ENCODE assay signal across 18 cellular contexts in genomic region chr2:43160778-43161177, GRCh38.
A peak's percentile ranks its signal among the peaks of the same experiment; 100 is the strongest.
DNase-seq lines count a peak whose midpoint lies in the region; ATAC-seq, FAIRE-seq and TF ChIP-seq lines count a peak whose summit lies in the region.
"Had no signal": no experiment of that assay in that cellular context is flagged by ENCODE, and none has a peak within 500 bp of the region (broad histone marks: within the 10 kb centered on the region; RNA-seq: fewer than 3 reads in every experiment).

No MANE protein-coding gene starts in this region.

- no peaks in the 10 kb centered on the region for H3K36me3 Mint-ChIP-seq in CD4-positive, alpha-beta T cell (ENCODE audit: low read depth)
- no peaks in the 10 kb centered on the region for H3K36me3 Mint-ChIP-seq in nephron (ENCODE audit: low read depth)
- H3K36me3 Mint-ChIP-seq in endodermal cell (ENCODE audit: low read depth) = no peaks in the 10 kb centered on the region
- H3K36me3 Mint-ChIP-seq: stimulated activated memory B cell treated with anti-CD40 and anti-IgM and Interleukin-4, amounts not matched to agents 10 μg/mL and 1 μg/mL and 100 μg/mL, for 72 hours had no signal

- H4K5ac ChIP-seq in IMR-90 (ENCODE audit: low read depth, low read length) = no peak overlapping the region

- no peaks in the 10 kb centered on the region for H3K79me1 ChIP-seq in IMR-90 (ENCODE audit: low read depth in 1 of 2, low read length in 2 of 2)

- H3K27me3 ChIP-seq in CD4-positive, alpha-beta T cell (ENCODE audit: control insufficient read depth, insufficient read depth, low read length) = no peaks in the 10 kb centered on the region
- H3K27me3 ChIP-seq in IMR-90 (ENCODE audit: control insufficient read depth, insufficient read depth, low read length) (no peaks in the 10 kb centered on the region), endodermal cell (ENCODE audit: control insufficient read depth, insufficient read depth, low read length, poor library complexity, severe bottlenecking) (no peaks in the 10 kb centered on the region)
- no peaks in the 10 kb centered on the region for H3K27me3 ChIP-seq in effector memory CD4-positive, alpha-beta T cell (replicated peaks; ENCODE audit: control insufficient read depth, insufficient read depth, low read length, poor library complexity, severe bottlenecking)

- 0 out of 2 replicates have a peak overlapping the region, but pooled peaks have one; percentile 35 for H2AK5ac ChIP-seq in IMR-90 (ENCODE audit: low read depth, low read length)

- TF ChIP-seq RAD21 in IMR-90 (IDR thresholded peaks at IDR 0.05; ENCODE audit: low read length) = no peak

- in situ Hi-C loops in IMR-90 (cut with MboI; ENCODE audit: low sequenced_read_pairs) = no loop called here

- no peak overlapping the region for H3K4me2 ChIP-seq in IMR-90 (ENCODE audit: low read depth, low read length)
- H3K4me2 ChIP-seq: GM23338 had no signal

- no peaks in the 10 kb centered on the region for H3K36me3 ChIP-seq in IMR-90 (ENCODE audit: control insufficient read depth, insufficient read depth, low read length)
- H3K36me3 ChIP-seq in effector memory CD4-positive, alpha-beta T cell (ENCODE audit: control insufficient read depth, insufficient read depth, low read length) = no peaks in the 10 kb centered on the region
- H3K36me3 ChIP-seq in endodermal cell (ENCODE audit: control insufficient read depth, insufficient read depth, low read length) = no peaks in the 10 kb centered on the region

- H3K18ac ChIP-seq in IMR-90 (ENCODE audit: low read depth, low read length) = no peak overlapping the region

- no peak overlapping the region for H3K23ac ChIP-seq in IMR-90 (ENCODE audit: low read depth, low read length)

- no peak overlapping the region for H3K56ac ChIP-seq in IMR-90 (ENCODE audit: extremely low read depth, insufficient read depth, low read length)

- H3K4me1 Mint-ChIP-seq in CD4-positive, alpha-beta T cell (ENCODE audit: low read depth) = peaks cover 86% of the 10 kb centered on the region
- H3K4me1 Mint-ChIP-seq in nephron = peaks cover 20% of the 10 kb centered on the region
- H3K4me1 Mint-ChIP-seq in endodermal cell = peaks cover 36% of the 10 kb centered on the region

- no peak for DNase-seq in CD4-positive, alpha-beta T cell
- DNase-seq in IMR-90 = no peak
- DNase-seq in effector memory CD4-positive, alpha-beta T cell = no peak
- DNase-seq in GM19239 (ENCODE audit: insufficient read length, low spot score) = no peak
- no peak for DNase-seq in endodermal cell
- DNase-seq in NCI-H2081 treated with DMSO at 0.1 percent for 48 hours (lab: John Stamatoyannopoulos, UW) = no peak
- DNase-seq: activated naive CD4-positive, alpha-beta T cell; cerebellar nuclear complex; GF-D8; mesenchymal stem cell; NCI-H1436; NCI-H510A treated with DMSO at 0.1 percent for 48 hours; stimulated activated CD4-positive, alpha-beta T cell treated with anti-CD3 and anti-CD28 coated beads, Interleukin-4, amount 100 ng/mL, for 24 hours had no signal

- H4K91ac ChIP-seq in IMR-90 (ENCODE audit: insufficient read depth, low read depth, low read length) = peak overlapping the region; percentile 32; the same call in 1 of the 2 replicates

- BruUV-seq in IMR-90 (replicated peaks; lab: Mats Ljungman, UMichigan) = no TSS peak

- CTCF ChIA-PET in CD4-positive, alpha-beta T cell (lab: Charles Lee) = interaction anchor here (1.2 to 3.0 kb wide), 4 partner anchors 9 to 68 kb away, joined by 3 to 11 read pairs (median 4); no protein-coding TSS in a partner anchor
- CTCF ChIA-PET in IMR-90 (lab: Yijun Ruan, JAX) = no interaction called here

- POLR2A ChIA-PET in CD4-positive, alpha-beta T cell (lab: Charles Lee) = interaction anchor here (1.8 to 5.8 kb wide), 5 partner anchors 9 to 61 kb away, joined by 5 to 85 read pairs (median 18); no protein-coding TSS in a partner anchor
- POLR2A ChIA-PET in IMR-90 (lab: Charles Lee; ENCODE audit: unreplicated experiment) = no interaction called here

- H2AK9ac ChIP-seq in IMR-90 (replicated peaks; ENCODE audit: low read depth, low read length, poor library complexity) = peak overlapping the region; percentile 24

- no peak for FAIRE-seq in GM19239 (lab: Jason Lieb, UNC)
- FAIRE-seq: K562 had no signal

- H4K20me1 ChIP-seq in IMR-90 (ENCODE audit: insufficient read depth, low read length) = no peaks in the 10 kb centered on the region

- no peak overlapping the region for H3K9ac ChIP-seq in IMR-90 (ENCODE audit: low read depth, low read length)
- no peak overlapping the region for H3K9ac ChIP-seq in endodermal cell (ENCODE audit: extremely low read depth, low read length, poor library complexity, severe bottlenecking)

- no peak overlapping the region for H3K4me3 ChIP-seq in IMR-90 (ENCODE audit: insufficient read depth, low read depth, low read length)
- no peak overlapping the region for H3K4me3 ChIP-seq in effector memory CD4-positive, alpha-beta T cell (ENCODE audit: insufficient read depth, low read depth, low read length, poor library complexity, severe bottlenecking)
- no peak overlapping the region for H3K4me3 ChIP-seq in endodermal cell (ENCODE audit: low read length)
- H3K4me3 ChIP-seq: GM23338, K562 had no signal

- H2BK120ac ChIP-seq in IMR-90 (ENCODE audit: low read depth, low read length) = no peak overlapping the region

- 0 out of 2 replicates have a peak overlapping the region, but pooled peaks have one; percentile 10 for H2BK20ac ChIP-seq in IMR-90 (ENCODE audit: low read depth, low read length)

- intact Hi-C loops in CD4-positive, alpha-beta T cell (cut with DNase I, micrococcal nuclease) = no loop called here
- intact Hi-C loops in IMR-90 (cut with micrococcal nuclease) = no loop called here

- no peak for TF ChIP-seq POLR2A in IMR-90 (IDR thresholded peaks at IDR 0.05; ENCODE audit: low read depth, low read length)

- no peak overlapping the region; the same call in 2 of the 3 replicates for H2BK15ac ChIP-seq in IMR-90 (ENCODE audit: low read depth, low read length)

- H3K4ac ChIP-seq in IMR-90 (ENCODE audit: low read depth, low read length) = no peak overlapping the region

- H3K27me3 Mint-ChIP-seq in CD4-positive, alpha-beta T cell = no peaks in the 10 kb centered on the region
- H3K27me3 Mint-ChIP-seq in nephron (ENCODE audit: low read depth) (no peaks in the 10 kb centered on the region), endodermal cell (ENCODE audit: insufficient read depth) (no peaks in the 10 kb centered on the region)
- H3K27me3 Mint-ChIP-seq: stimulated activated memory B cell treated with anti-CD40 and anti-IgM and Interleukin-4, amounts not matched to agents 10 μg/mL and 1 μg/mL and 100 μg/mL, for 72 hours had no signal

- H3K4me1 ChIP-seq in IMR-90 (ENCODE audit: control insufficient read depth, insufficient read depth, low read length) = peaks cover 18% of the 10 kb centered on the region
- peaks cover 52% of the 10 kb centered on the region for H3K4me1 ChIP-seq in effector memory CD4-positive, alpha-beta T cell (ENCODE audit: control insufficient read depth, insufficient read depth, low read length, poor library complexity, severe bottlenecking)
- peaks cover 11% of the 10 kb centered on the region for H3K4me1 ChIP-seq in endodermal cell (ENCODE audit: control insufficient read depth, insufficient read depth, low read length)

- no peaks in the 10 kb centered on the region for H3K9me3 ChIP-seq in CD4-positive, alpha-beta T cell (ENCODE audit: control insufficient read depth, low read length)
- H3K9me3 ChIP-seq in IMR-90 (ENCODE audit: control insufficient read depth, insufficient read depth, low read length) = no peaks in the 10 kb centered on the region
- H3K9me3 ChIP-seq in effector memory CD4-positive, alpha-beta T cell (ENCODE audit: control insufficient read depth, low read length) = no peaks in the 10 kb centered on the region
- H3K9me3 ChIP-seq in endodermal cell (ENCODE audit: control insufficient read depth, low read length) = no peaks in the 10 kb centered on the region

- peak overlapping the region; percentile 98 for H3K27ac Mint-ChIP-seq in CD4-positive, alpha-beta T cell
- H3K27ac Mint-ChIP-seq in nephron = peak overlapping the region; percentile 68 to 90 (median 69)
- no peak overlapping the region for H3K27ac Mint-ChIP-seq in endodermal cell
- H3K27ac Mint-ChIP-seq: GM23338 had no signal

- H3K14ac ChIP-seq in IMR-90 (replicated peaks; ENCODE audit: low read depth, low read length) = no peak overlapping the region

- H3K9me1 ChIP-seq in IMR-90 (ENCODE audit: insufficient read depth, low read length) = 0 out of 2 replicates have a peak, but pooled peaks cover 12% of the 10 kb centered on the region

- H3K27ac ChIP-seq in CD4-positive, alpha-beta T cell (ENCODE audit: low read depth, low read length) = peak overlapping the region; percentile 91
- no peak overlapping the region for H3K27ac ChIP-seq in IMR-90 (ENCODE audit: insufficient read depth, low read length)
- H3K27ac ChIP-seq in effector memory CD4-positive, alpha-beta T cell (ENCODE audit: insufficient read depth, low read length, poor library complexity, severe bottlenecking) = peak overlapping the region; percentile 87
- no peak overlapping the region for H3K27ac ChIP-seq in endodermal cell (ENCODE audit: low read depth, low read length)

- WGBS in IMR-90 (ENCODE audit: extremely low coverage in 2 of 2, insufficient read length in 1 of 2), 2 experiments = 87% methylated on average over 3 of the region's 5 CpGs; no CpG with 5 or more reads in 1 of the 2 experiments
- WGBS in endodermal cell (ENCODE audit: insufficient coverage in 1 of 2, insufficient read length in 1 of 2), 2 experiments = 86 to 94% methylated on average over 4 to 5 of the region's 5 CpGs

- no peak overlapping the region for H3K4me3 Mint-ChIP-seq in CD4-positive, alpha-beta T cell
- H3K4me3 Mint-ChIP-seq in nephron (no peak overlapping the region), endodermal cell (no peak overlapping the region)
- H3K4me3 Mint-ChIP-seq: GM23338; stimulated activated memory B cell treated with anti-CD40 and anti-IgM and Interleukin-4, amounts not matched to agents 10 μg/mL and 1 μg/mL and 100 μg/mL, for 72 hours had no signal

- no peak overlapping the region for H4K8ac ChIP-seq in IMR-90 (ENCODE audit: low read depth in 2 of 2, low read length in 2 of 2)

- H3K9me3 Mint-ChIP-seq in CD4-positive, alpha-beta T cell = no peaks in the 10 kb centered on the region
- H3K9me3 Mint-ChIP-seq in nephron (no peaks in the 10 kb centered on the region), endodermal cell (no peaks in the 10 kb centered on the region)
- H3K9me3 Mint-ChIP-seq: GM23338; stimulated activated memory B cell treated with anti-CD40 and anti-IgM and Interleukin-4, amounts not matched to agents 10 μg/mL and 1 μg/mL and 100 μg/mL, for 72 hours had no signal

- no peak for TF ChIP-seq CTCF in CD4-positive, alpha-beta T cell (IDR thresholded peaks at IDR 0.05)
- TF ChIP-seq CTCF in IMR-90 (conservative IDR thresholded peaks at IDR 0.05; ENCODE audit: low read depth, low read length) (no peak), nephron (IDR thresholded peaks at IDR 0.05; ENCODE audit: unreplicated experiment in 3 of 3) (no peak), endodermal cell (conservative IDR thresholded peaks at IDR 0.05) (no peak)

- dilution Hi-C loops in IMR-90 (cut with HindIII; ENCODE audit: low sequenced_read_pairs, unreplicated experiment) = no loop called here

- H2BK5ac ChIP-seq in IMR-90 (ENCODE audit: low read depth, low read length, poor library complexity, severe bottlenecking) = no peak overlapping the region

- H2AFZ ChIP-seq in IMR-90 (replicated peaks; ENCODE audit: low read length, poor library complexity) = no peak overlapping the region
- H2AFZ ChIP-seq: GM23338 had no signal

- no peak for ATAC-seq in CD4-positive, alpha-beta T cell (ENCODE audit: poor library complexity)
- no peak for ATAC-seq in IMR-90 (ENCODE audit: low read depth)
- ATAC-seq: GM23338; K562; Panc1; stimulated activated memory B cell treated with anti-CD40 and anti-IgM and Interleukin-4, amounts not matched to agents 10 μg/mL and 1 μg/mL and 100 μg/mL, for 72 hours had no signal

Comparison
In these comparisons a context has a peak if more than half of its experiments do, and no peak if none do; other contexts are left out.
1. H3K27ac ChIP-seq: peak in CD4-positive, alpha-beta T cell (single experiment) and effector memory CD4-positive, alpha-beta T cell (single experiment); none in IMR-90 (single experiment) and endodermal cell (single experiment).